Comparison of ENCODE assay signal across 9 cellular contexts in the genomic region with DNA sequence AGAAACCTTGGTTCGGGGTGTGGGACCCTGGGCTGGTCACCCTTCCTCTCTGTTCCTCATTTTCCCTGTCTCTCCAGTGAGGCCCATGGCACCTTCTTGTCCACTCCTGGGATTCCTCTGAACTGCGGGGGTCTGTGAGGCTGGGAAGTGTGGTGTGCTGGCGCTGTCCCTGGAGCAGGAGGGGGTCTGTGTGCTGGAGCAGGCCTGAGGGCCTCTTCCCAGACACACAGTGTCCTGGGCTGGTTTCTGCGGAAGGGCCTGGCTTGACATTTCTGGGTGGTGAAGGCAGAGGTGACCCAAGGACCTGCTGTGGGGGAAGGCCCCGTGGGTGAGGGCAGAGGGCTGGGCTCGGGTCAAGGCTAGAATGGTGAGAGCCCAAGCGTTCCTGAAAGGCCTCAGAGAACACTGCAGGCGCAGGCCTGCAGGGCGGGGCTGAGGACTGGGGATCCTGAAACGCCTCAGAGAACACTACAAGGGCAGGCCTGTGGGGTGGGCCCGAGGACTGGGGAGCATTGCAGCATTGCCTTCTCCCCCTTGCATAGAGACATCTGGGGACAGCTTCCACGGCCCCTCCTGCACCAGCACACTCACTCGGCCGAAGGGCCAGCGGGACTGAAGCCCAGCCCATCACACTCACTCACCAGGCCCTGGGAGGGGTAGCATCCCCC. TPM values are rescaled to one million over a fixed set of nuclear protein-coding genes. Genes with fewer than 3 reads are reported as not detected.
DNase-seq lines count a peak whose midpoint lies in the region; ATAC-seq, FAIRE-seq and TF ChIP-seq lines count a peak whose summit lies in the region.
"Had no signal": no experiment of that assay in that cellular context is flagged by ENCODE, and none has a peak within 500 bp of the region (broad histone marks: within the 10 kb centered on the region; RNA-seq: fewer than 3 reads in every experiment).

No MANE protein-coding gene starts in this region.

- H3K36me3 ChIP-seq in left ventricle myocardium inferior (no peaks in the 10 kb centered on the region), skeletal muscle satellite cell (ENCODE audit: insufficient read depth, low read length) (no peaks in the 10 kb centered on the region), aorta (ENCODE audit: control insufficient read depth in 1 of 2, insufficient read depth in 2 of 2, low read length in 1 of 2) (no peaks in the 10 kb centered on the region)
- H3K36me3 ChIP-seq in CD8-positive, alpha-beta T cell (ENCODE audit: insufficient read depth, low read length): no peaks in the 10 kb centered on the region

- H3K36me3 Mint-ChIP-seq in T-cell: no peaks in the 10 kb centered on the region
- no peaks in the 10 kb centered on the region for H3K36me3 Mint-ChIP-seq in CD8-positive, alpha-beta T cell

- POLR2A ChIA-PET in T-cell (lab: Charles Lee): no interaction called here
- POLR2A ChIA-PET in CD8-positive, alpha-beta T cell (lab: Charles Lee): interaction anchor here (1.0 kb wide), 1 partner anchor 120 kb away, joined by 3 read pairs; no protein-coding TSS in a partner anchor

- no peak overlapping the region for H3K4me3 Mint-ChIP-seq in T-cell
- no peak overlapping the region for H3K4me3 Mint-ChIP-seq in CD8-positive, alpha-beta T cell

- H3K27me3 Mint-ChIP-seq in T-cell: no peaks in the 10 kb centered on the region
- no peaks in the 10 kb centered on the region for H3K27me3 Mint-ChIP-seq in CD8-positive, alpha-beta T cell (ENCODE audit: low read depth)

- intact Hi-C loops in left ventricle myocardium inferior (cut with micrococcal nuclease) (no loop called here), lower leg skin (cut with DNase I; ENCODE audit: low total_unique reads) (no loop called here), aorta (cut with DNase I) (no loop called here)
- intact Hi-C loops in CD8-positive, alpha-beta T cell (cut with DNase I, micrococcal nuclease): no loop called here

- peak overlapping the region; percentile 92 for H3K27ac ChIP-seq in left ventricle myocardium inferior (replicated peaks)
- no peak overlapping the region for H3K27ac ChIP-seq in CD8-positive, alpha-beta T cell (ENCODE audit: low read depth, low read length)
- peak overlapping the region in 1 of 2 donors; percentile 72 for H3K27ac ChIP-seq in coronary artery
- no peak overlapping the region for H3K27ac ChIP-seq in aorta (ENCODE audit: low read depth in 1 of 2, low read length in 2 of 2)

- no peaks in the 10 kb centered on the region for H3K9me3 ChIP-seq in left ventricle myocardium inferior (replicated peaks)
- no peaks in the 10 kb centered on the region for H3K9me3 ChIP-seq in skeletal muscle satellite cell (replicated peaks; ENCODE audit: low read length)
- H3K9me3 ChIP-seq in CD8-positive, alpha-beta T cell (ENCODE audit: low read length): no peaks in the 10 kb centered on the region
- H3K9me3 ChIP-seq in aorta (ENCODE audit: control insufficient read depth, low read length): no peaks in the 10 kb centered on the region

- no peak for DNase-seq in GM12892 (ENCODE audit: insufficient read length)
- DNase-seq in T-cell: no peak
- no peak for DNase-seq in left ventricle myocardium inferior
- DNase-seq in CD8-positive, alpha-beta T cell: no peak
- no peak for DNase-seq in coronary artery (ENCODE audit: low spot score)
- DNase-seq in lower leg skin (ENCODE audit: low spot score in 2 of 2): no peak
- DNase-seq in aorta: no peak
- DNase-seq: cortex of kidney had no signal

- no peaks in the 10 kb centered on the region for H3K9me3 Mint-ChIP-seq in T-cell
- no peaks in the 10 kb centered on the region for H3K9me3 Mint-ChIP-seq in CD8-positive, alpha-beta T cell

- H3K27me3 ChIP-seq in left ventricle myocardium inferior (ENCODE audit: low read depth): no peaks in the 10 kb centered on the region
- no peaks in the 10 kb centered on the region for H3K27me3 ChIP-seq in skeletal muscle satellite cell (ENCODE audit: control insufficient read depth, insufficient read depth, low read length)
- no peaks in the 10 kb centered on the region for H3K27me3 ChIP-seq in CD8-positive, alpha-beta T cell (ENCODE audit: insufficient read depth, low read length)
- H3K27me3 ChIP-seq in aorta (ENCODE audit: control insufficient read depth in 1 of 2, insufficient read depth in 2 of 2, low read length in 1 of 2): no peaks in the 10 kb centered on the region

- H3K4me1 Mint-ChIP-seq in T-cell: peaks cover 23 to 39% (median 36%) of the 10 kb centered on the region in 3 donors
- peaks cover 28% of the 10 kb centered on the region for H3K4me1 Mint-ChIP-seq in CD8-positive, alpha-beta T cell (ENCODE audit: low read depth)

- peak; percentile 5 for FAIRE-seq in GM12892 (lab: Jason Lieb, UNC)

- TF ChIP-seq CTCF in left ventricle myocardium inferior (IDR thresholded peaks at IDR 0.05; ENCODE audit: borderline replicate concordance): no peak
- TF ChIP-seq CTCF in CD8-positive, alpha-beta T cell (IDR thresholded peaks at IDR 0.05): no peak
- TF ChIP-seq CTCF in coronary artery (IDR thresholded peaks at IDR 0.05): no peak
- no peak for TF ChIP-seq CTCF in lower leg skin (IDR thresholded peaks at IDR 0.05)

- WGBS in lower leg skin, 2 donors: 49 to 54% methylated on average over 14 of the region's 15 CpGs
- 78 to 79% methylated on average over 15 of the region's 15 CpGs for WGBS in aorta, 2 donors

- H3K4me2 ChIP-seq in skeletal muscle satellite cell (ENCODE audit: low read length): peak overlapping the region; percentile 57

- H3K4me1 ChIP-seq in left ventricle myocardium inferior: peaks cover 49% of the 10 kb centered on the region
- H3K4me1 ChIP-seq in skeletal muscle satellite cell (ENCODE audit: control insufficient read depth, insufficient read depth, low read length): peaks cover 31% of the 10 kb centered on the region
- peaks cover 19% of the 10 kb centered on the region for H3K4me1 ChIP-seq in CD8-positive, alpha-beta T cell (ENCODE audit: insufficient read depth, low read length)
- H3K4me1 ChIP-seq in aorta (ENCODE audit: control insufficient read depth in 1 of 2, insufficient read depth in 2 of 2, low read length in 2 of 2): no peaks in the 10 kb centered on the region

- H3K9ac ChIP-seq in skeletal muscle satellite cell (ENCODE audit: low read depth, low read length): peak overlapping the region; percentile 78

- no peak for ATAC-seq in T-cell (replicated peaks in 1 of 4)
- no peak for ATAC-seq in CD8-positive, alpha-beta T cell
- no peak for ATAC-seq in aorta (ENCODE audit: low FRiP score)

- no peak overlapping the region for H3K4me3 ChIP-seq in left ventricle myocardium inferior
- H3K4me3 ChIP-seq in skeletal muscle satellite cell (ENCODE audit: low read length): peak overlapping the region; percentile 32
- no peak overlapping the region for H3K4me3 ChIP-seq in CD8-positive, alpha-beta T cell (ENCODE audit: low read depth, low read length)
- H3K4me3 ChIP-seq in coronary artery: no peak overlapping the region
- H3K4me3 ChIP-seq in lower leg skin (ENCODE audit: low read depth, poor library complexity, severe bottlenecking): no peak overlapping the region
- H3K4me3 ChIP-seq in aorta (ENCODE audit: low read length in 2 of 2): no peak overlapping the region

- peak overlapping the region; percentile 52 to 64 for H3K27ac Mint-ChIP-seq in T-cell
- H3K27ac Mint-ChIP-seq in CD8-positive, alpha-beta T cell: no peak overlapping the region

- no peak for TF ChIP-seq POLR2A in GM12892 (IDR thresholded peaks at IDR 0.05; ENCODE audit: low read depth, low read length)
- no peak for TF ChIP-seq POLR2A in lower leg skin (IDR thresholded peaks at IDR 0.05)

- CTCF ChIA-PET in T-cell (lab: Charles Lee): interaction anchor here in 1 of 2 donors (0.7 to 1.2 kb wide), 2 partner anchors 42 to 140 kb away, joined by 3 to 5 read pairs; no protein-coding TSS in a partner anchor
- CTCF ChIA-PET in CD8-positive, alpha-beta T cell (lab: Charles Lee): interaction anchor here (0.7 to 8.9 kb wide), 17 partner anchors 12 to 180 kb away, joined by 3 to 106 read pairs (median 4); a partner anchor contains a TSS

RNA-seq across cellular contexts. Expression of a gene that starts 10.6 kb away (rescaled TPM):
- polyA plus RNA-seq in GM12892 (2012; ENCODE audit: missing spikeins): 18.7 TPM
- total RNA-seq in T-cell: 10 to 100 TPM; 22.9 to 31.6 (median 27.9) TPM
- 19.7 TPM for total RNA-seq in left ventricle myocardium inferior
- 19.0 and 23.8 TPM in 2 replicates for total RNA-seq in skeletal muscle satellite cell (2012; rRNA removed)
- 10 to 100 TPM; 44.8 to 46.5 TPM for total RNA-seq in CD8-positive, alpha-beta T cell
- total RNA-seq in lower leg skin: 10 to 100 TPM; 19.7 to 26.6 (median 22.2) TPM
- total RNA-seq in aorta: 10 to 100 TPM; 12.4 to 15.0 TPM
- polyA plus RNA-seq in aorta: 10 to 100 TPM; 13.4 to 21.8 TPM

RNA-seq across cellular contexts. Expression of a gene that starts 30.5 kb away (rescaled TPM):
- polyA plus RNA-seq in GM12892 (2012; ENCODE audit: missing spikeins): 12.7 TPM
- total RNA-seq in T-cell: 10 to 100 TPM; 49.2 to 63.6 (median 62.4) TPM
- 5.6 TPM for total RNA-seq in left ventricle myocardium inferior
- 57.3 and 64.2 TPM in 2 replicates for total RNA-seq in skeletal muscle satellite cell (2012; rRNA removed)
- 10 to 100 TPM; 39.5 to 40.1 TPM for total RNA-seq in CD8-positive, alpha-beta T cell
- total RNA-seq in lower leg skin: 100 to 1,000 TPM; 161 to 265 (median 197) TPM
- total RNA-seq in aorta: 10 to 100 TPM; 11.9 to 28.8 TPM
- polyA plus RNA-seq in aorta: 1 to 10 TPM; 4.6 to 7.0 TPM
